ENCODE assay signal across 11 cellular contexts in the genomic region with DNA sequence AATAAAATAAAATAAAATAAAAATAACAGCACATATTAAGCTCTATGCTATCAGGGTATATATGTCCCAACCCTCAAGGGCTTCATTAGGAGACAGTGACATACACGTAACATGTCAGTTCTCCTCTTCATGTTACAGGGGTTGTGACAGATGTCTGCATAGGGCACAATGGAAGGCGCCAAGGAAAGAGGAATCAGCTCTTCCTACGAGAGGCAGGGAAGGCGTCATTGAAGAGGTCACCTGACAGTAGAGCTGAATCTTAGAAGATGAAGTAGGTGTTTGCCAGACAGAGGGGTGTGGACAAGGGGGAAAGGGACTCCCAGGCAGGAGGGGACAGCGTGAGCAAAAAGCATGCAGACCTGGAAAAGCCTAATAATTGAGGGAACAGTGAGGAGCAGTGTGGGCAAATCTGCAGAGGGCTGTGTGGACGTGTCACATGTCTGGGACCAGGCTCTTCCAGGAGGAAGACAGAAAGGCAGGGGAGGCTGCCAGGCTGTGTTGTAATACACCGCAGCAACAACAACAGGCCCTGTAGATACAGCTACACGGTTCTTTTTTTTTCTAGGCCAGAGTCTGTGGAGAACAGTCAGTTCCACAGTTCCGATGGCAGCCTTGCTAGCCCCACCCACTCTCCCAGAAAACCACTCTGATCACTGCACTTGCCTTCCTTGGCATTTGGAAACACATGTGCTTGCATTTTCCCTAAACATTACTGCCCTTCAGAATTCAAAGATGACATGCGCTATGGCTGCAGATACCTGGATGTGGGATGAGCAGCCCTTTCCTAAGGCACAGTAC. TPM values are rescaled to one million over a fixed set of nuclear protein-coding genes. Genes with fewer than 3 reads are reported as not detected.
A peak's percentile ranks its signal among the peaks of the same experiment; 100 is the strongest.
DNase-seq lines count a peak whose midpoint lies in the region; ATAC-seq and TF ChIP-seq lines count a peak whose summit lies in the region.
"Had no signal": no experiment of that assay in that cellular context is flagged by ENCODE, and none has a peak within 500 bp of the region (broad histone marks: within the 10 kb centered on the region; RNA-seq: fewer than 3 reads in every experiment).

No MANE protein-coding gene starts in this region.

- H3K27ac ChIP-seq in rectal smooth muscle tissue (ENCODE audit: low read depth, low read length) = peak overlapping the region; percentile 75

- H3K36me3 ChIP-seq in rectal smooth muscle tissue (ENCODE audit: control insufficient read depth, insufficient read depth, low read length) = no peaks in the 10 kb centered on the region

- no peak overlapping the region for H3K4me3 ChIP-seq in rectal smooth muscle tissue (ENCODE audit: low read length)

- ATAC-seq in HG03521 (IDR thresholded peaks at IDR 0.05; ENCODE audit: unreplicated experiment) (no peak), GM18517 (IDR thresholded peaks at IDR 0.05; ENCODE audit: unreplicated experiment) (no peak)
- ATAC-seq: activated CD4-positive, alpha-beta T cell treated with anti-CD3 and anti-CD28 coated beads for 36 hours had no signal

- no peaks in the 10 kb centered on the region for H3K4me1 ChIP-seq in rectal smooth muscle tissue (ENCODE audit: control insufficient read depth, insufficient read depth, low read length)

- TF ChIP-seq CTCF in brain (conservative IDR thresholded peaks at IDR 0.05) = no peak

- H3K36me3 Mint-ChIP-seq in brain = no peaks in the 10 kb centered on the region

- peaks cover 0 to 3% (median 3%) of the 10 kb centered on the region in 5 experiments for H3K9me3 Mint-ChIP-seq in brain

- H3K27me3 Mint-ChIP-seq in brain = peaks cover 22% of the 10 kb centered on the region
- H3K27me3 Mint-ChIP-seq: activated CD4-positive, alpha-beta T cell treated with anti-CD3 and anti-CD28 coated beads for 36 hours had no signal

- H3K9ac ChIP-seq in rectal smooth muscle tissue (ENCODE audit: low read length) = no peak overlapping the region

- H3K4me1 Mint-ChIP-seq in brain = peaks cover 31% of the 10 kb centered on the region

- H3K27ac Mint-ChIP-seq in brain = peak overlapping the region in 3 of 5 experiments; percentile 3 to 81 (median 51)
- H3K27ac Mint-ChIP-seq: activated CD4-positive, alpha-beta T cell treated with anti-CD3 and anti-CD28 coated beads for 36 hours had no signal

- peak overlapping the region in 1 of 5 experiments; percentile 18 for H3K4me3 Mint-ChIP-seq in brain
- H3K4me3 Mint-ChIP-seq: activated CD4-positive, alpha-beta T cell treated with anti-CD3 and anti-CD28 coated beads for 36 hours had no signal

- peak; percentile 21 for DNase-seq in GM04503 (ENCODE audit: low read depth)
- DNase-seq in hypothalamus (lab: John Stamatoyannopoulos, UW) = peak in 35 of 51 donors; percentile 8 to 80 (median 30)
- no peak for DNase-seq in stimulated activated CD8-positive, alpha-beta memory T cell treated with anti-CD3 and anti-CD28 coated beads, Interleukin-4, amount 100 ng/mL, for 48 hours
- DNase-seq in NCI-H2171 treated with DMSO at 0.1 percent for 48 hours (lab: John Stamatoyannopoulos, UW) = no peak
- DNase-seq: activated CD4-positive, alpha-beta T cell treated with anti-CD3 and anti-CD28 coated beads for 36 hours; DND-41; NCI-H1694 had no signal

- H3K27me3 ChIP-seq in rectal smooth muscle tissue (ENCODE audit: control insufficient read depth, insufficient read depth, low read length) = no peaks in the 10 kb centered on the region

RNA-seq across cellular contexts. Expression of gene FKBP5, which starts 2.5 kb away (rescaled TPM):
- polyA plus RNA-seq in brain (ENCODE audit: insufficient read depth, low read depth, low replicate concordance) = 20.2 TPM

RNA-seq across cellular contexts. Expression of gene ARMC12, which starts 45.6 kb away (rescaled TPM):
- 0.68 TPM for polyA plus RNA-seq in brain (ENCODE audit: insufficient read depth, low read depth, low replicate concordance)

Comparison
In these comparisons a context has a peak if more than half of its experiments do, and no peak if none do; other contexts are left out.
1. DNase-seq: peak in GM04503 (single experiment) and hypothalamus (35 of 51); none in stimulated activated CD8-positive, alpha-beta memory T cell treated with anti-CD3 and anti-CD28 coated beads, Interleukin-4, amount 100 ng/mL, for 48 hours (single experiment) and NCI-H2171 treated with DMSO at 0.1 percent for 48 hours (single experiment).